ENCODE assay signal across 6 cellular contexts in genomic region chr3:124444893-124445292, GRCh38.
"Had no signal": no experiment of that assay in that cellular context is flagged by ENCODE, and none has a peak within 500 bp of the region (broad histone marks: within the 10 kb centered on the region; RNA-seq: fewer than 3 reads in every experiment).

No MANE protein-coding gene starts in this region.

- DNase-seq: IMR-90, KBM-7 had no signal

- H3K27ac ChIP-seq: HL-60 had no signal

- FAIRE-seq: HepG2, HTR-8/SVneo, K562 had no signal

- H3K4me3 ChIP-seq: K562 had no signal
